In the genomic region with DNA sequence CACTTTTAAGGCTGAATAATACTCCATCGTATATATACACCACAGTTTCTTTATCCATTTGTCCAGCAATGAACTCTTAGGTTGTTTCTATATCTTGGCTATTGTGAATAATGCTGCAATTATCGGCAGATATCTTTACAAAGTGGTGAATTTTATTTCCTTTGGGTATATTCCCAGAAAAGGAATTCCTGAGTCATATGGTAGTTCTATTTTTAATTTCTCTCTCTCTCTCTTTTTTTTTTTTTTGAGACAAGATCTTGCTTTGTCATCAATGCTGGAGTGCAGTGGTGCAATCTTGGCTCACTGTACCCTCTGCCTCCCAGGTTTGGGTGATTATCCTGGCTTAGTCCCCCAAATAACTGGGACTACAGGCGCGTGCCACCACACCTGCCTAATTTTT, we compare ENCODE assay signal across 19 cellular contexts.
DNase-seq lines count a peak whose midpoint lies in the region; ATAC-seq, FAIRE-seq and TF ChIP-seq lines count a peak whose summit lies in the region.
"Had no signal": no experiment of that assay in that cellular context is flagged by ENCODE, and none has a peak within 500 bp of the region (broad histone marks: within the 10 kb centered on the region; RNA-seq: fewer than 3 reads in every experiment).

No MANE protein-coding gene starts in this region.

- ATAC-seq in A549: no peak
- no peak for ATAC-seq in K562
- ATAC-seq in GM18867 (IDR thresholded peaks at IDR 0.05; ENCODE audit: unreplicated experiment): no peak
- ATAC-seq: activated CD8-positive, alpha-beta T cell treated with anti-CD3 and anti-CD28 coated beads for 36 hours had no signal

- H3K9me1 ChIP-seq in K562 (ENCODE audit: control insufficient read depth, insufficient read depth, low read length): no peaks in the 10 kb centered on the region

- H3K4me3 ChIP-seq in A549 (no peak overlapping the region), K562 (no peak overlapping the region)
- H3K4me3 ChIP-seq: ovary, transverse colon had no signal

- DNase-seq in A549 (ENCODE audit: low read depth in 1 of 2, low spot score in 1 of 2) (no peak), HT1080 (ENCODE audit: low read depth) (peak; percentile 74), K562 (ENCODE audit: extremely low read depth in 1 of 4, low spot score in 3 of 4) (no peak), glomerular endothelial cell (ENCODE audit: extremely low read depth, low read depth, low spot score) (peak; percentile 9), anterior cingulate cortex (lab: John Stamatoyannopoulos, UW) (no peak), cardiac septum (ENCODE audit: low spot score) (no peak), NK-92 (lab: John Stamatoyannopoulos, UW; ENCODE audit: unreplicated experiment) (no peak)
- DNase-seq: activated CD8-positive, alpha-beta T cell treated with anti-CD3 and anti-CD28 coated beads for 36 hours; activated effector memory CD4-positive, alpha-beta T cell treated with Interleukin-2 at 50 U/mL for 16 hours; central memory CD4-positive, alpha-beta T cell; DMS153; KG1; NCI-H1417 treated with DMSO at 0.1 percent for 48 hours; NCI-H526; ovary; transverse colon had no signal

- H3K27ac ChIP-seq in A549 (peak overlapping the region in 1 of 2 experiments; percentile 59; a peak in 2 of 6 replicates), K562 (ENCODE audit: extremely low read depth, low read depth, low read length) (no peak overlapping the region)
- H3K27ac ChIP-seq: ovary, transverse colon had no signal

- FAIRE-seq in A549 (lab: Jason Lieb, UNC) (no peak), K562 (lab: Jason Lieb, UNC) (no peak)
- FAIRE-seq: A204.1, GM12892 had no signal

- TF ChIP-seq EP300 in A549 (IDR thresholded peaks at IDR 0.05) (no peak), K562 (IDR thresholded peaks at IDR 0.05; ENCODE audit: low read length) (no peak)

- H3K9me3 ChIP-seq in A549: no peaks in the 10 kb centered on the region
- H3K9me3 ChIP-seq in K562 (replicated peaks; ENCODE audit: control insufficient read depth, insufficient read depth, low read depth, low read length): no peaks in the 10 kb centered on the region
- H3K9me3 ChIP-seq: ovary, transverse colon had no signal

- H3K36me3 ChIP-seq in K562 (ENCODE audit: control insufficient read depth, insufficient read depth, low read length): no peaks in the 10 kb centered on the region
- H3K36me3 ChIP-seq: ovary, transverse colon had no signal

- WGBS in A549 (ENCODE audit: missing lambda C conversion rate): 61% methylated on average over 4 of the region's 4 CpGs
- WGBS in K562 (ENCODE audit: insufficient coverage, low coverage, missing lambda C conversion rate): 17% methylated on average over 4 of the region's 4 CpGs

- H4K20me1 ChIP-seq in K562 (replicated peaks; ENCODE audit: control insufficient read depth, insufficient read depth, low read length): no peaks in the 10 kb centered on the region

- POLR2A ChIA-PET in A549 (lab: Yijun Ruan, JAX): no interaction called here
- POLR2A ChIA-PET in K562 (lab: Yijun Ruan, JAX): no interaction called here

- H3K9ac ChIP-seq in K562 (ENCODE audit: insufficient read depth in 1 of 2, low read depth in 2 of 2, low read length in 2 of 2): no peak overlapping the region

- in situ Hi-C loops in K562 (cut with MboI): no loop called here

- no peaks in the 10 kb centered on the region for H3K27me3 ChIP-seq in K562 (ENCODE audit: control insufficient read depth in 2 of 2, insufficient read depth in 2 of 2, low read length in 2 of 2)
- H3K27me3 ChIP-seq: ovary, transverse colon had no signal

- H3K4me2 ChIP-seq in A549 (0 out of 3 replicates have a peak overlapping the region, but pooled peaks have one; percentile 6), K562 (ENCODE audit: insufficient read depth, low read length) (no peak overlapping the region)

- no peak for TF ChIP-seq POLR2A in A549 (IDR thresholded peaks at IDR 0.05; ENCODE audit: low read length)
- no peak for TF ChIP-seq POLR2A in K562 (conservative IDR thresholded peaks at IDR 0.05)

- CTCF ChIA-PET in A549 (lab: Yijun Ruan, JAX) (no interaction called here), K562 (lab: Yijun Ruan, JAX; ENCODE audit: low intra/inter-chr PET ratio) (no interaction called here)

- peaks cover 6% of the 10 kb centered on the region; the same call in 1 of the 3 replicates for H3K4me1 ChIP-seq in A549
- H3K4me1 ChIP-seq in K562 (replicated peaks in 1 of 2; ENCODE audit: control insufficient read depth in 2 of 2, insufficient read depth in 2 of 2, low read length in 2 of 2): no peaks in the 10 kb centered on the region

- no peak overlapping the region for H2AFZ ChIP-seq in K562 (ENCODE audit: low read depth, low read length)

- TF ChIP-seq RAD21 in A549 (conservative IDR thresholded peaks at IDR 0.05 in 1 of 2, IDR thresholded peaks at IDR 0.05 in 1 of 2) (no peak), K562 (CRISPR knock-in tag; conservative IDR thresholded peaks at IDR 0.05 in 1 of 2, IDR thresholded peaks at IDR 0.05 in 1 of 2) (no peak)

- no TSS peak for BruUV-seq in K562 (replicated peaks; lab: Mats Ljungman, UMichigan)

- H3K79me2 ChIP-seq in K562 (ENCODE audit: control insufficient read depth, insufficient read depth, low read length): no peaks in the 10 kb centered on the region

- no peak for TF ChIP-seq CTCF in A549 (IDR thresholded peaks at IDR 0.05)
- no peak for TF ChIP-seq CTCF in K562 (IDR thresholded peaks at IDR 0.05 in 2 of 3, conservative IDR thresholded peaks at IDR 0.05 in 1 of 3; ENCODE audit: insufficient read depth in 2 of 3, low read depth in 1 of 3, low read length in 3 of 3)

- intact Hi-C loops in K562 (cut with micrococcal nuclease) (no loop called here), cardiac septum (cut with DNase I) (no loop called here)

TF ChIP-seq in A549, 52 proteins besides CTCF, POLR2A, EP300 and RAD21:
- no peak for TF ChIP-seq CEBPB (IDR thresholded peaks at IDR 0.05)
- peak; percentile 15 for TF ChIP-seq MAFK (IDR thresholded peaks at IDR 0.05; ENCODE audit: partially characterized antibody)

TF ChIP-seq in K562, 482 proteins besides CTCF, POLR2A, EP300 and RAD21 (continues in another document):
- TF ChIP-seq FOSL1 (tag; conservative IDR thresholded peaks at IDR 0.05) (peak; percentile 58), DPF2 (IDR thresholded peaks at IDR 0.05) (0 out of 2 replicates have a peak, but pooled peaks have one; percentile 38), ZKSCAN8 (CRISPR knock-in tag; IDR thresholded peaks at IDR 0.05) (no peak), NUFIP1 (IDR thresholded peaks at IDR 0.05; ENCODE audit: partially characterized antibody) (no peak), JUND (IDR thresholded peaks at IDR 0.05; ENCODE audit: borderline replicate concordance, low read depth, low read length) (no peak), JUND (tag; IDR thresholded peaks at IDR 0.05; ENCODE audit: borderline replicate concordance, low read depth, low read length) (peak; percentile 56; the same call in 1 of the 3 replicates), SMARCB1 (IDR thresholded peaks at IDR 0.05; ENCODE audit: insufficient read length, low read depth) (no peak), SMARCA5 (IDR thresholded peaks at IDR 0.05) (no peak), BRF1 (IDR thresholded peaks at IDR 0.05; ENCODE audit: borderline replicate concordance, extremely low read depth, insufficient read length) (no peak), FOXA1 (IDR thresholded peaks at IDR 0.05; ENCODE audit: borderline replicate concordance) (no peak), TAF1 (IDR thresholded peaks at IDR 0.05; ENCODE audit: control insufficient read depth, extremely low read depth, insufficient read depth, low read length, severe bottlenecking) (no peak), TCF7 (IDR thresholded peaks at IDR 0.05; ENCODE audit: borderline replicate concordance) (no peak)
- TF ChIP-seq, protein P1, sequence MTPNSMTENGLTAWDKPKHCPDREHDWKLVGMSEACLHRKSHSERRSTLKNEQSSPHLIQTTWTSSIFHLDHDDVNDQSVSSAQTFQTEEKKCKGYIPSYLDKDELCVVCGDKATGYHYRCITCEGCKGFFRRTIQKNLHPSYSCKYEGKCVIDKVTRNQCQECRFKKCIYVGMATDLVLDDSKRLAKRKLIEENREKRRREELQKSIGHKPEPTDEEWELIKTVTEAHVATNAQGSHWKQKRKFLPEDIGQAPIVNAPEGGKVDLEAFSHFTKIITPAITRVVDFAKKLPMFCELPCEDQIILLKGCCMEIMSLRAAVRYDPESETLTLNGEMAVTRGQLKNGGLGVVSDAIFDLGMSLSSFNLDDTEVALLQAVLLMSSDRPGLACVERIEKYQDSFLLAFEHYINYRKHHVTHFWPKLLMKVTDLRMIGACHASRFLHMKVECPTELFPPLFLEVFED (CRISPR knock-in tag; conservative IDR thresholded peaks at IDR 0.05): no peak

Comparison
In these comparisons a context has a peak if more than half of its experiments do, and no peak if none do; other contexts are left out.
1. DNase-seq: peak in HT1080 (single experiment) and glomerular endothelial cell (single experiment); none in A549 (0 of 2), K562 (0 of 4), anterior cingulate cortex (0 of 58), cardiac septum (single experiment) and NK-92 (single experiment).